In genomic region chr4:2869659-2870058, GRCh38 we compare ENCODE assay signal across 2 cellular contexts.
TF ChIP-seq lines count a peak whose summit lies in the region.

No MANE protein-coding gene starts in this region.

TF ChIP-seq in A549, 52 proteins besides CTCF, POLR2A, EP300 and RAD21:
- no peak for TF ChIP-seq CEBPB (IDR thresholded peaks at IDR 0.05)
- TF ChIP-seq HMGXB4 (CRISPR knock-in tag; IDR thresholded peaks at IDR 0.05; ENCODE audit: borderline replicate concordance) = no peak
- TF ChIP-seq, protein P1, sequence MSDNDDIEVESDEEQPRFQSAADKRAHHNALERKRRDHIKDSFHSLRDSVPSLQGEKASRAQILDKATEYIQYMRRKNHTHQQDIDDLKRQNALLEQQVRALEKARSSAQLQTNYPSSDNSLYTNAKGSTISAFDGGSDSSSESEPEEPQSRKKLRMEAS (IDR thresholded peaks at IDR 0.05) = no peak
- no peak for TF ChIP-seq MAZ (IDR thresholded peaks at IDR 0.05; ENCODE audit: borderline replicate concordance, low read depth, low read length)
- no peak for TF ChIP-seq JUN (IDR thresholded peaks at IDR 0.05)
- TF ChIP-seq CBX2 (IDR thresholded peaks at IDR 0.05; ENCODE audit: borderline replicate concordance, low read depth) = no peak
- TF ChIP-seq HOXB5 (CRISPR knock-in tag; IDR thresholded peaks at IDR 0.05) = no peak

TF ChIP-seq in IMR-90, 13 proteins besides CTCF, POLR2A, EP300 and RAD21:
- TF ChIP-seq CEBPB (IDR thresholded peaks at IDR 0.05; ENCODE audit: low read depth, low read length) = no peak
- no peak for TF ChIP-seq CHD1 (IDR thresholded peaks at IDR 0.05; ENCODE audit: low read depth, low read length)
- TF ChIP-seq MXI1 (IDR thresholded peaks at IDR 0.05; ENCODE audit: borderline replicate concordance, low read depth, low read length) = no peak
- TF ChIP-seq MAFK (IDR thresholded peaks at IDR 0.05; ENCODE audit: low read depth, low read length) = no peak
- TF ChIP-seq RFX5 (IDR thresholded peaks at IDR 0.05; ENCODE audit: low read depth, low read length) = no peak
- TF ChIP-seq NFE2L2 (IDR thresholded peaks at IDR 0.05; ENCODE audit: low read depth, low read length) = no peak
- TF ChIP-seq SMC3 (IDR thresholded peaks at IDR 0.05; ENCODE audit: low read depth, low read length) = no peak
- TF ChIP-seq BHLHE40 (IDR thresholded peaks at IDR 0.05; ENCODE audit: low read depth, low read length) = no peak
- no peak for TF ChIP-seq ELK1 (IDR thresholded peaks at IDR 0.05; ENCODE audit: borderline replicate concordance, low read depth, low read length)
- no peak for TF ChIP-seq MAZ (IDR thresholded peaks at IDR 0.05; ENCODE audit: borderline replicate concordance, low read depth, low read length)
- TF ChIP-seq FOS (IDR thresholded peaks at IDR 0.05; ENCODE audit: low read depth, low read length) = no peak
- TF ChIP-seq, protein P2, sequence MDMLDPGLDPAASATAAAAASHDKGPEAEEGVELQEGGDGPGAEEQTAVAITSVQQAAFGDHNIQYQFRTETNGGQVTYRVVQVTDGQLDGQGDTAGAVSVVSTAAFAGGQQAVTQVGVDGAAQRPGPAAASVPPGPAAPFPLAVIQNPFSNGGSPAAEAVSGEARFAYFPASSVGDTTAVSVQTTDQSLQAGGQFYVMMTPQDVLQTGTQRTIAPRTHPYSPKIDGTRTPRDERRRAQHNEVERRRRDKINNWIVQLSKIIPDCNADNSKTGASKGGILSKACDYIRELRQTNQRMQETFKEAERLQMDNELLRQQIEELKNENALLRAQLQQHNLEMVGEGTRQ (IDR thresholded peaks at IDR 0.05; ENCODE audit: low read depth, low read length) = no peak
- no peak for TF ChIP-seq RCOR1 (IDR thresholded peaks at IDR 0.05; ENCODE audit: insufficient replicate concordance, low read length)
